1 cellular context compared by ENCODE assay signal in the genomic region with DNA sequence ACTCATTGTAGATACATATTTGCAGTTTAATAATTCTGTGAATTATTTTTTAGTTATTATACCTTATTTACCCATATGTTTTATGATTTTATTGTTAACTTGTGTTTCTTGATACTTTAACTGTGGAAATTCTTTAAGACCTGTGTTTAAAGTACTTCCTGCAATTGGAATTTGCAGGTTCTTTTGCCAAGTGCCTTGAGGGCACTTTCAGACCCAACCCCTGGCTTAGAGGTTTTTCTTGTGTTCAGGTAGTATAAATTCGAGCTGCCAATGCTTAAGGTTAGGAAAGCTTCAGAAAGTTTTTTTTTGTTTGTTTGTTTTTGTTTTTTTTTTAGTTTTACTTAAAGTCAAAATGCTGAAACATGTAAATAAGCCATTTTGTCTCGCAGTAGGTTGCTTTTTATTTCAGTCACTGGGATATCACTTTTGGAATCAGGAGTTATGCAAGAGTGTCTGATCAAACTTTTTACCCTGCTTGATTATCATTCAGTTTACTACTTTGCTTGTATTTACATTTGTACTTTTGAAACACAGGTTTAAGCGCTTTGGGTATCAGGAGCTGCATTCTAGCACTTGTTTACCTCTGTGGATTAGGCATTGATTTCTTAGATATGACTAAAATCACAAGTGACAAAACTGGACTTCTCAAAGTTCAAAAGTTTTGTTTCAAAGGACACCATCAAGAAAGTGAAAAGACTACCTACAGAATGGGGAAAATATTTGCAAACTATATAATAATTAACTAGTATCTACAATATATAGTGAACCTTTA.
TF ChIP-seq lines count a peak whose summit lies in the region.

No MANE protein-coding gene starts in this region.

TF ChIP-seq in HepG2, 621 proteins besides CTCF, POLR2A, EP300 and RAD21 (continued from another document and continues in another):
- TF ChIP-seq SP140L (CRISPR knock-in tag; IDR thresholded peaks at IDR 0.05; ENCODE audit: borderline replicate concordance) (no peak), GPBP1L1 (CRISPR knock-in tag; IDR thresholded peaks at IDR 0.05) (no peak), SIX4 (CRISPR knock-in tag; IDR thresholded peaks at IDR 0.05) (peak; percentile 75; the same call in 1 of the 2 replicates), ATRX (CRISPR knock-in tag; IDR thresholded peaks at IDR 0.05; ENCODE audit: borderline replicate concordance) (no peak), ZNF552 (CRISPR knock-in tag; IDR thresholded peaks at IDR 0.05; ENCODE audit: borderline replicate concordance) (no peak), EHMT2 (IDR thresholded peaks at IDR 0.05; ENCODE audit: borderline replicate concordance, low read depth, low read length) (no peak; the same call in 1 of the 2 replicates), MBNL3 (CRISPR knock-in tag; conservative IDR thresholded peaks at IDR 0.05) (no peak), SOX5 (CRISPR knock-in tag; IDR thresholded peaks at IDR 0.05; ENCODE audit: borderline replicate concordance) (peak; percentile 83), E2F2 (CRISPR knock-in tag; IDR thresholded peaks at IDR 0.05; ENCODE audit: borderline replicate concordance) (no peak), KDM5A (IDR thresholded peaks at IDR 0.05; ENCODE audit: borderline replicate concordance, low read length) (no peak), MED8 (CRISPR knock-in tag; IDR thresholded peaks at IDR 0.05; ENCODE audit: insufficient replicate concordance) (no peak), ZNF20 (CRISPR knock-in tag; IDR thresholded peaks at IDR 0.05) (no peak), ARHGAP35 (CRISPR knock-in tag; IDR thresholded peaks at IDR 0.05; ENCODE audit: borderline replicate concordance) (no peak), STAT5B (CRISPR knock-in tag; IDR thresholded peaks at IDR 0.05) (no peak), ZNF576 (CRISPR knock-in tag; IDR thresholded peaks at IDR 0.05) (no peak), GATAD1 (CRISPR knock-in tag; IDR thresholded peaks at IDR 0.05) (peak; percentile 40; the same call in 1 of the 2 replicates), KDM5B (CRISPR knock-in tag; IDR thresholded peaks at IDR 0.05; ENCODE audit: borderline replicate concordance) (no peak), KAT8 (CRISPR knock-in tag; IDR thresholded peaks at IDR 0.05) (0 out of 2 replicates have a peak, but pooled peaks have one; percentile 38), ZFP37 (CRISPR knock-in tag; IDR thresholded peaks at IDR 0.05; ENCODE audit: borderline replicate concordance) (no peak), ZNF598 (CRISPR knock-in tag; IDR thresholded peaks at IDR 0.05; ENCODE audit: borderline replicate concordance) (no peak; the same call in 1 of the 2 replicates), ZNF790 (CRISPR knock-in tag; IDR thresholded peaks at IDR 0.05; ENCODE audit: borderline replicate concordance) (no peak), POGK (CRISPR knock-in tag; conservative IDR thresholded peaks at IDR 0.05) (peak; percentile 65; the same call in 1 of the 2 replicates), ZNF34 (CRISPR knock-in tag; IDR thresholded peaks at IDR 0.05; ENCODE audit: borderline replicate concordance) (no peak), ZNF431 (CRISPR knock-in tag; IDR thresholded peaks at IDR 0.05; ENCODE audit: borderline replicate concordance, low read depth) (no peak), ZNF629 (CRISPR knock-in tag; conservative IDR thresholded peaks at IDR 0.05) (no peak), ARID5B (CRISPR knock-in tag; IDR thresholded peaks at IDR 0.05) (peak; percentile 95), ZNF703 (CRISPR knock-in tag; IDR thresholded peaks at IDR 0.05; ENCODE audit: borderline replicate concordance) (no peak), TFE3 (CRISPR knock-in tag; IDR thresholded peaks at IDR 0.05) (peak; percentile 75), GABPA (IDR thresholded peaks at IDR 0.05; ENCODE audit: low read depth, low read length) (no peak), GABPA (CRISPR knock-in tag; IDR thresholded peaks at IDR 0.05; ENCODE audit: low read depth) (0 out of 2 replicates have a peak, but pooled peaks have one; percentile 15), ZFP82 (CRISPR knock-in tag; IDR thresholded peaks at IDR 0.05; ENCODE audit: borderline replicate concordance) (peak; percentile 68; the same call in 1 of the 2 replicates)
- TF ChIP-seq, protein P1, sequence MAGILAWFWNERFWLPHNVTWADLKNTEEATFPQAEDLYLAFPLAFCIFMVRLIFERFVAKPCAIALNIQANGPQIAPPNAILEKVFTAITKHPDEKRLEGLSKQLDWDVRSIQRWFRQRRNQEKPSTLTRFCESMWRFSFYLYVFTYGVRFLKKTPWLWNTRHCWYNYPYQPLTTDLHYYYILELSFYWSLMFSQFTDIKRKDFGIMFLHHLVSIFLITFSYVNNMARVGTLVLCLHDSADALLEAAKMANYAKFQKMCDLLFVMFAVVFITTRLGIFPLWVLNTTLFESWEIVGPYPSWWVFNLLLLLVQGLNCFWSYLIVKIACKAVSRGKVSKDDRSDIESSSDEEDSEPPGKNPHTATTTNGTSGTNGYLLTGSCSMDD (CRISPR knock-in tag; IDR thresholded peaks at IDR 0.05) = no peak
- TF ChIP-seq, protein P2, sequence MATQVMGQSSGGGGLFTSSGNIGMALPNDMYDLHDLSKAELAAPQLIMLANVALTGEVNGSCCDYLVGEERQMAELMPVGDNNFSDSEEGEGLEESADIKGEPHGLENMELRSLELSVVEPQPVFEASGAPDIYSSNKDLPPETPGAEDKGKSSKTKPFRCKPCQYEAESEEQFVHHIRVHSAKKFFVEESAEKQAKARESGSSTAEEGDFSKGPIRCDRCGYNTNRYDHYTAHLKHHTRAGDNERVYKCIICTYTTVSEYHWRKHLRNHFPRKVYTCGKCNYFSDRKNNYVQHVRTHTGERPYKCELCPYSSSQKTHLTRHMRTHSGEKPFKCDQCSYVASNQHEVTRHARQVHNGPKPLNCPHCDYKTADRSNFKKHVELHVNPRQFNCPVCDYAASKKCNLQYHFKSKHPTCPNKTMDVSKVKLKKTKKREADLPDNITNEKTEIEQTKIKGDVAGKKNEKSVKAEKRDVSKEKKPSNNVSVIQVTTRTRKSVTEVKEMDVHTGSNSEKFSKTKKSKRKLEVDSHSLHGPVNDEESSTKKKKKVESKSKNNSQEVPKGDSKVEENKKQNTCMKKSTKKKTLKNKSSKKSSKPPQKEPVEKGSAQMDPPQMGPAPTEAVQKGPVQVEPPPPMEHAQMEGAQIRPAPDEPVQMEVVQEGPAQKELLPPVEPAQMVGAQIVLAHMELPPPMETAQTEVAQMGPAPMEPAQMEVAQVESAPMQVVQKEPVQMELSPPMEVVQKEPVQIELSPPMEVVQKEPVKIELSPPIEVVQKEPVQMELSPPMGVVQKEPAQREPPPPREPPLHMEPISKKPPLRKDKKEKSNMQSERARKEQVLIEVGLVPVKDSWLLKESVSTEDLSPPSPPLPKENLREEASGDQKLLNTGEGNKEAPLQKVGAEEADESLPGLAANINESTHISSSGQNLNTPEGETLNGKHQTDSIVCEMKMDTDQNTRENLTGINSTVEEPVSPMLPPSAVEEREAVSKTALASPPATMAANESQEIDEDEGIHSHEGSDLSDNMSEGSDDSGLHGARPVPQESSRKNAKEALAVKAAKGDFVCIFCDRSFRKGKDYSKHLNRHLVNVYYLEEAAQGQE (IDR thresholded peaks at IDR 0.05; ENCODE audit: borderline replicate concordance in 1 of 2, low read depth in 1 of 2, low read length in 2 of 2) = peak in 1 of 2 experiments; percentile 35; a peak in 1 of 4 replicates
- TF ChIP-seq, protein P3, sequence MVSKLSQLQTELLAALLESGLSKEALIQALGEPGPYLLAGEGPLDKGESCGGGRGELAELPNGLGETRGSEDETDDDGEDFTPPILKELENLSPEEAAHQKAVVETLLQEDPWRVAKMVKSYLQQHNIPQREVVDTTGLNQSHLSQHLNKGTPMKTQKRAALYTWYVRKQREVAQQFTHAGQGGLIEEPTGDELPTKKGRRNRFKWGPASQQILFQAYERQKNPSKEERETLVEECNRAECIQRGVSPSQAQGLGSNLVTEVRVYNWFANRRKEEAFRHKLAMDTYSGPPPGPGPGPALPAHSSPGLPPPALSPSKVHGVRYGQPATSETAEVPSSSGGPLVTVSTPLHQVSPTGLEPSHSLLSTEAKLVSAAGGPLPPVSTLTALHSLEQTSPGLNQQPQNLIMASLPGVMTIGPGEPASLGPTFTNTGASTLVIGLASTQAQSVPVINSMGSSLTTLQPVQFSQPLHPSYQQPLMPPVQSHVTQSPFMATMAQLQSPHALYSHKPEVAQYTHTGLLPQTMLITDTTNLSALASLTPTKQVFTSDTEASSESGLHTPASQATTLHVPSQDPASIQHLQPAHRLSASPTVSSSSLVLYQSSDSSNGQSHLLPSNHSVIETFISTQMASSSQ (IDR thresholded peaks at IDR 0.05; ENCODE audit: low read depth) = peak; percentile 93
- TF ChIP-seq, protein P3 (CRISPR knock-in tag; IDR thresholded peaks at IDR 0.05; ENCODE audit: borderline replicate concordance) = peak; percentile 89; the same call in 1 of the 2 replicates
